ENCODE assay signal across 8 cellular contexts in genomic region chr16:21503941-21504832, GRCh38.
DNase-seq lines count a peak whose midpoint lies in the region; ATAC-seq, FAIRE-seq and TF ChIP-seq lines count a peak whose summit lies in the region.
"Not testable (repeated sequence)": the region's sequence is repeated elsewhere in the genome, so short reads cannot be mapped to it uniquely, and the experiment has no call there.

No MANE protein-coding gene starts in this region.

- not testable (repeated sequence) for H2AFZ ChIP-seq in H1 (ENCODE audit: low read length); neural progenitor cell (replicated peaks)

- H3K56ac ChIP-seq in H1 (replicated peaks; ENCODE audit: insufficient read length, low read depth, low read length) = not testable (repeated sequence)

- WGBS in H1 (ENCODE audit: extremely low coverage in 1 of 2, insufficient coverage in 1 of 2, insufficient read length in 1 of 2, insufficient replicate concordance in 2 of 2, low coverage in 1 of 2, low lambda C conversion rate in 2 of 2, missing lambda C conversion rate in 1 of 2), 2 experiments = 91% methylated on average over 17 of the region's 17 CpGs; no CpG with 5 or more reads in 1 of the 2 experiments

- not testable (repeated sequence) for H2BK12ac ChIP-seq in H1 (ENCODE audit: low read depth, low read length)

- H2BK5ac ChIP-seq in H1 (ENCODE audit: low read depth, low read length) = peak overlapping the region; percentile 52

- not testable (repeated sequence) for H3K9me3 ChIP-seq in Panc1 (ENCODE audit: control insufficient read depth, insufficient read depth, low read depth, low read length); H1 (ENCODE audit: insufficient read depth in 2 of 2, low read depth in 1 of 2, low read length in 1 of 2); neural progenitor cell (ENCODE audit: low read depth)

- not testable (repeated sequence) for H2BK120ac ChIP-seq in H1 (replicated peaks; ENCODE audit: low read depth, low read length)

- H3K23me2 ChIP-seq in H1 (ENCODE audit: low read depth, low read length) = not testable (repeated sequence)

- not testable (repeated sequence) for H3K14ac ChIP-seq in H1 (ENCODE audit: insufficient read length)

- H3K27me3 ChIP-seq in Panc1 (ENCODE audit: control insufficient read depth, insufficient read depth, low read length); H1 (replicated peaks in 1 of 4; ENCODE audit: control insufficient read depth in 3 of 4, extremely low read depth in 1 of 4, insufficient read depth in 3 of 4, low read length in 3 of 4); neural progenitor cell: not testable (repeated sequence)

- not testable (repeated sequence) for H3K9ac ChIP-seq in H1 (replicated peaks in 1 of 4; ENCODE audit: extremely low read depth in 1 of 4, low read depth in 3 of 4, low read length in 3 of 4); neural progenitor cell

- not testable (repeated sequence) for H2AK5ac ChIP-seq in H1 (ENCODE audit: low read depth, low read length)

- not testable (repeated sequence) for H2BK20ac ChIP-seq in H1 (ENCODE audit: low read length)

- not testable (repeated sequence) for H3K4ac ChIP-seq in H1 (replicated peaks; ENCODE audit: insufficient read length, low read depth, low read length)

- not testable (repeated sequence) for H3K4me3 ChIP-seq in Panc1 (ENCODE audit: low read depth in 2 of 2, low read length in 2 of 2); H1 (ENCODE audit: extremely low read depth in 1 of 4, insufficient read depth in 2 of 4, low read depth in 3 of 4, low read length in 4 of 4); neural progenitor cell

- TF ChIP-seq RAD21 in H1 (IDR thresholded peaks at IDR 0.05 in 1 of 2, conservative IDR thresholded peaks at IDR 0.05 in 1 of 2; ENCODE audit: low read depth in 2 of 2, low read length in 2 of 2) = not testable (repeated sequence)

- intact Hi-C loops in CD14-positive monocyte (cut with micrococcal nuclease); Panc1 (cut with micrococcal nuclease; ENCODE audit: unreplicated experiment): not testable (repeated sequence)

- H3K36me3 Mint-ChIP-seq in CD14-positive monocyte = peaks cover 11 to 15% of the 10 kb centered on the region in 2 donors
- H3K36me3 Mint-ChIP-seq in activated CD4-positive, alpha-beta T cell treated with anti-CD3 and anti-CD28 coated beads, Interleukin-2, amount 10 ng/mL, durations not matched to agents 7 days and 5 days (ENCODE audit: low read depth) = peaks cover 28% of the 10 kb centered on the region
- H3K36me3 Mint-ChIP-seq in activated naive CD4-positive, alpha-beta T cell treated with anti-CD3 and anti-CD28 coated beads, Interleukin-2, amount 10 ng/mL, durations not matched to agents 7 days and 5 days = peaks cover 17% of the 10 kb centered on the region
- not testable (repeated sequence) for H3K36me3 Mint-ChIP-seq in neural progenitor cell
- H3K36me3 Mint-ChIP-seq in stimulated activated naive CD8-positive, alpha-beta T cell treated with anti-CD3 and anti-CD28 coated beads, Interleukin-15, Interleukin-2, amounts not matched to agents 100 ng/mL and 50 ng/mL, for 24 hours (ENCODE audit: low read depth) = peaks cover 18% of the 10 kb centered on the region

- not testable (repeated sequence) for H4K8ac ChIP-seq in H1 (ENCODE audit: extremely low read depth, insufficient read depth, low read length)

- H3K27me3 Mint-ChIP-seq in CD14-positive monocyte (ENCODE audit: low read depth in 3 of 3); activated CD4-positive, alpha-beta T cell treated with anti-CD3 and anti-CD28 coated beads, Interleukin-2, amount 10 ng/mL, durations not matched to agents 7 days and 5 days; activated naive CD4-positive, alpha-beta T cell treated with anti-CD3 and anti-CD28 coated beads, Interleukin-2, amount 10 ng/mL, durations not matched to agents 7 days and 5 days; neural progenitor cell (ENCODE audit: insufficient read depth, low read depth); stimulated activated naive CD8-positive, alpha-beta T cell treated with anti-CD3 and anti-CD28 coated beads, Interleukin-15, Interleukin-2, amounts not matched to agents 100 ng/mL and 50 ng/mL, for 24 hours: not testable (repeated sequence)

- H4K91ac ChIP-seq in H1 (replicated peaks; ENCODE audit: insufficient read length, low read length) = not testable (repeated sequence)

- not testable (repeated sequence) for H3K79me1 ChIP-seq in H1 (ENCODE audit: low read depth, low read length)

- DNase-seq in CD14-positive monocyte (ENCODE audit: low spot score) (peak; percentile 17), H1 (ENCODE audit: low read depth in 1 of 2, low spot score in 2 of 2) (peak in 1 of 2 experiments; percentile 47), left lobe of liver (ENCODE audit: low spot score) (peak; percentile 46)
- DNase-seq in Panc1 (ENCODE audit: low read depth, low spot score); neural progenitor cell (ENCODE audit: low spot score): not testable (repeated sequence)
- peak; percentile 6 for DNase-seq in activated CD4-positive, alpha-beta T cell treated with anti-CD3 and anti-CD28 coated beads, Interleukin-2, amount 10 ng/mL, durations not matched to agents 7 days and 5 days
- DNase-seq in activated naive CD4-positive, alpha-beta T cell treated with anti-CD3 and anti-CD28 coated beads, Interleukin-2, amount 10 ng/mL, durations not matched to agents 7 days and 5 days = peak; percentile 18

- not testable (repeated sequence) for ATAC-seq in Panc1, left lobe of liver

- H3K36me3 ChIP-seq in Panc1 (ENCODE audit: control insufficient read depth, insufficient read depth, low read length); H1 (ENCODE audit: control insufficient read depth in 2 of 4, insufficient read depth in 4 of 4, low read length in 3 of 4); neural progenitor cell: not testable (repeated sequence)

- H3K4me3 Mint-ChIP-seq in CD14-positive monocyte (peak overlapping the region in 1 of 2 donors; percentile 39), neural progenitor cell (peak overlapping the region; percentile 63)
- peak overlapping the region; percentile 22 for H3K4me3 Mint-ChIP-seq in activated CD4-positive, alpha-beta T cell treated with anti-CD3 and anti-CD28 coated beads, Interleukin-2, amount 10 ng/mL, durations not matched to agents 7 days and 5 days
- peak overlapping the region; percentile 26 for H3K4me3 Mint-ChIP-seq in activated naive CD4-positive, alpha-beta T cell treated with anti-CD3 and anti-CD28 coated beads, Interleukin-2, amount 10 ng/mL, durations not matched to agents 7 days and 5 days
- H3K4me3 Mint-ChIP-seq in stimulated activated naive CD8-positive, alpha-beta T cell treated with anti-CD3 and anti-CD28 coated beads, Interleukin-15, Interleukin-2, amounts not matched to agents 100 ng/mL and 50 ng/mL, for 24 hours = peak overlapping the region; percentile 26

- not testable (repeated sequence) for H3K23ac ChIP-seq in H1 (ENCODE audit: insufficient read length)

- not testable (repeated sequence) for BruUV-seq in Panc1 (replicated peaks; lab: Mats Ljungman, UMichigan)

- not testable (repeated sequence) for TF ChIP-seq CTCF in CD14-positive monocyte (IDR thresholded peaks at IDR 0.05); Panc1 (IDR thresholded peaks at IDR 0.05); H1 (IDR thresholded peaks at IDR 0.05; ENCODE audit: control extremely low read depth in 1 of 3, insufficient read depth in 1 of 3, low read depth in 1 of 3, low read length in 3 of 3); neural progenitor cell (IDR thresholded peaks at IDR 0.05)

- H3K4me1 Mint-ChIP-seq in CD14-positive monocyte = peaks cover 31% of the 10 kb centered on the region
- H3K4me1 Mint-ChIP-seq in activated CD4-positive, alpha-beta T cell treated with anti-CD3 and anti-CD28 coated beads, Interleukin-2, amount 10 ng/mL, durations not matched to agents 7 days and 5 days = peaks cover 44% of the 10 kb centered on the region
- peaks cover 43% of the 10 kb centered on the region for H3K4me1 Mint-ChIP-seq in activated naive CD4-positive, alpha-beta T cell treated with anti-CD3 and anti-CD28 coated beads, Interleukin-2, amount 10 ng/mL, durations not matched to agents 7 days and 5 days
- peaks cover 23% of the 10 kb centered on the region for H3K4me1 Mint-ChIP-seq in neural progenitor cell
- H3K4me1 Mint-ChIP-seq in stimulated activated naive CD8-positive, alpha-beta T cell treated with anti-CD3 and anti-CD28 coated beads, Interleukin-15, Interleukin-2, amounts not matched to agents 100 ng/mL and 50 ng/mL, for 24 hours (ENCODE audit: low read depth) = peaks cover 52% of the 10 kb centered on the region

- FAIRE-seq in H1 (lab: Jason Lieb, UNC) = not testable (repeated sequence)

- peak overlapping the region; percentile 13 to 82; a peak in 1 of 4 replicates for H3K4me2 ChIP-seq in H1 (ENCODE audit: insufficient read depth in 1 of 2, low read depth in 2 of 2, low read length in 2 of 2)
- not testable (repeated sequence) for H3K4me2 ChIP-seq in neural progenitor cell

- not testable (repeated sequence) for H3K18ac ChIP-seq in H1 (ENCODE audit: extremely low read depth, low read length)

- H3K27ac ChIP-seq in Panc1 (ENCODE audit: low read length) (peak overlapping the region; percentile 49; the same call in 1 of the 2 replicates), neural progenitor cell (peak overlapping the region; percentile 26)
- not testable (repeated sequence) for H3K27ac ChIP-seq in H1 (ENCODE audit: low read depth, low read length)

- POLR2A ChIA-PET in Panc1 (lab: Charles Lee); activated CD4-positive, alpha-beta T cell treated with anti-CD3 and anti-CD28 coated beads, Interleukin-2, amount 10 ng/mL, durations not matched to agents 7 days and 5 days (lab: Charles Lee): not testable (repeated sequence)
- POLR2A ChIA-PET in H1 (lab: Charles Lee; ENCODE audit: partially characterized antibody) = interaction anchor here (1.2 kb wide), 1 partner anchor 10 kb away, joined by 4 read pairs; no protein-coding TSS in a partner anchor

- H3K9me3 Mint-ChIP-seq in CD14-positive monocyte; activated CD4-positive, alpha-beta T cell treated with anti-CD3 and anti-CD28 coated beads, Interleukin-2, amount 10 ng/mL, durations not matched to agents 7 days and 5 days; activated naive CD4-positive, alpha-beta T cell treated with anti-CD3 and anti-CD28 coated beads, Interleukin-2, amount 10 ng/mL, durations not matched to agents 7 days and 5 days; neural progenitor cell; stimulated activated naive CD8-positive, alpha-beta T cell treated with anti-CD3 and anti-CD28 coated beads, Interleukin-15, Interleukin-2, amounts not matched to agents 100 ng/mL and 50 ng/mL, for 24 hours: not testable (repeated sequence)

- CTCF ChIA-PET in Panc1 (lab: Charles Lee); activated naive CD4-positive, alpha-beta T cell treated with anti-CD3 and anti-CD28 coated beads, Interleukin-2, amount 10 ng/mL, durations not matched to agents 7 days and 5 days (lab: Charles Lee); H1 (lab: Charles Lee; ENCODE audit: partially characterized antibody): not testable (repeated sequence)
- CTCF ChIA-PET in activated CD4-positive, alpha-beta T cell treated with anti-CD3 and anti-CD28 coated beads, Interleukin-2, amount 10 ng/mL, durations not matched to agents 7 days and 5 days (lab: Charles Lee) = interaction anchor here (0.6 kb wide), 1 partner anchor 105 kb away, joined by 5 read pairs; no protein-coding TSS in a partner anchor

- not testable (repeated sequence) for TF ChIP-seq EP300 in H1 (IDR thresholded peaks at IDR 0.05; ENCODE audit: borderline replicate concordance in 1 of 2, low read depth in 2 of 2, low read length in 2 of 2)

- peaks cover 35% of the 10 kb centered on the region for H3F3A ChIP-seq in neural progenitor cell (ENCODE audit: low read depth)

- H2BK15ac ChIP-seq in H1 (ENCODE audit: low read length) = not testable (repeated sequence)

- in situ Hi-C loops in Panc1 (cut with HindIII; ENCODE audit: low pct_unique_long_range_greater_than_20kb, low sequenced_read_pairs) = not testable (repeated sequence)

- H3K4me1 ChIP-seq in Panc1 (ENCODE audit: control insufficient read depth, insufficient read depth, low read length) = peaks cover 34% of the 10 kb centered on the region
- not testable (repeated sequence) for H3K4me1 ChIP-seq in H1 (replicated peaks in 1 of 4; ENCODE audit: control insufficient read depth in 3 of 4, insufficient read depth in 4 of 4, low read length in 3 of 4); neural progenitor cell

- not testable (repeated sequence) for H4K5ac ChIP-seq in H1 (ENCODE audit: insufficient read length, low read depth, low read length)

- H3K27ac Mint-ChIP-seq in CD14-positive monocyte (peak overlapping the region in 5 of 7 donors; percentile 15 to 91 (median 35)), neural progenitor cell (peak overlapping the region; percentile 59)
- H3K27ac Mint-ChIP-seq in activated CD4-positive, alpha-beta T cell treated with anti-CD3 and anti-CD28 coated beads, Interleukin-2, amount 10 ng/mL, durations not matched to agents 7 days and 5 days = peak overlapping the region; percentile 95
- H3K27ac Mint-ChIP-seq in activated naive CD4-positive, alpha-beta T cell treated with anti-CD3 and anti-CD28 coated beads, Interleukin-2, amount 10 ng/mL, durations not matched to agents 7 days and 5 days = peak overlapping the region; percentile 70
- H3K27ac Mint-ChIP-seq in stimulated activated naive CD8-positive, alpha-beta T cell treated with anti-CD3 and anti-CD28 coated beads, Interleukin-15, Interleukin-2, amounts not matched to agents 100 ng/mL and 50 ng/mL, for 24 hours = peak overlapping the region; percentile 64

- TF ChIP-seq POLR2A in H1 (IDR thresholded peaks at IDR 0.05; ENCODE audit: control extremely low read depth in 1 of 2, low read depth in 2 of 2, low read length in 2 of 2) = not testable (repeated sequence)

- H4K20me1 ChIP-seq in H1 (replicated peaks in 1 of 2; ENCODE audit: control insufficient read depth in 1 of 2, insufficient read depth in 2 of 2, low read length in 2 of 2) = not testable (repeated sequence)
- H4K20me1 ChIP-seq in neural progenitor cell (ENCODE audit: low read depth) = peaks cover 72% of the 10 kb centered on the region

- peaks cover 4 to 55% of the 10 kb centered on the region in 2 experiments for H3K79me2 ChIP-seq in H1 (ENCODE audit: control insufficient read depth in 1 of 2, insufficient read depth in 2 of 2, low read length in 2 of 2)
- H3K79me2 ChIP-seq in neural progenitor cell (ENCODE audit: low read depth) = peaks cover 79% of the 10 kb centered on the region

Comparison
In these comparisons a context has a peak if more than half of its experiments do, and no peak if none do; other contexts are left out.
1. H3K27ac Mint-ChIP-seq: peak in every context shown above with its lines; median percentile 95 in activated CD4-positive, alpha-beta T cell treated with anti-CD3 and anti-CD28 coated beads, Interleukin-2, amount 10 ng/mL, durations not matched to agents 7 days and 5 days; 70 in activated naive CD4-positive, alpha-beta T cell treated with anti-CD3 and anti-CD28 coated beads, Interleukin-2, amount 10 ng/mL, durations not matched to agents 7 days and 5 days; 64 in stimulated activated naive CD8-positive, alpha-beta T cell treated with anti-CD3 and anti-CD28 coated beads, Interleukin-15, Interleukin-2, amounts not matched to agents 100 ng/mL and 50 ng/mL, for 24 hours; 59 in neural progenitor cell; 35 in CD14-positive monocyte.